1 cellular context compared by ENCODE assay signal in the genomic region with DNA sequence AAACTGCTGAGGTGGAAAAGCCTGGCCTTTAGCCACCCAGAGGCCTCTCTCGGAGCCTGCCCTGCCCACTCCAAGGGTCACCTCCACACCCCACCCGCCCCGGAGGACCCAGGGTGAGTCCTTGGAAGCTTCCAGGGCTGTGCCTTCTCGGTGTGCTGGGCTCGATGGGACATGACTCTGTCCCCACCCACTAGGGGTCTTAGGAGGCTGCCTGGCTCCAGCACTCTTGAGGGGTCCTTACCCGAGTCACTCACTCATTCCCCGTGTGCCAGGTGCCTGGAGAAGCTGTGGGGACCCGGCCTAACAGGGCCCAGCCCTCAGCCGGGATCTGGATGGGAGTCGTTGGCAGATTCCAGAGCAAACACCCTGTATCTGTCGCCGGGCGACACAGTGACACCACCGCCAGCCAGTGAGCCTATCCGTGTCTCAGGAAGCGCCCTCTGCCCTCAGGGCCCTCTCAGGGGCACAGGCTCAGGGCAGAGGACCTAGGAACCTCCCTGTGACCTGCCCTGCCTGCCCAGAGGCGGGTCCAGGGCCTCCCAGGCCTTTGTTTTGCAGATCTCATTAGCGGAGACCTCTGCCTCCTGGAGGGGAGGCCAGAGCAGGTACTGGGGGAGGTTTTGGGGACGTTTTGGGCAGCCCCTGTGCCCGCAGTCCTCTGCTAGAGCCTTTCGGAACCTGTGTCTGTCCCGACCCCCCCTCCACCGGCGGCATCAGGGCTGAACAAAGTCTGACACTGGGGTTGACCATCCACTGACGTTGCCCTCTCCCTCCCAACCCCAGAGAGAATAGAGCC.
TF ChIP-seq lines count a peak whose summit lies in the region.

No MANE protein-coding gene starts in this region.

TF ChIP-seq in HepG2, 621 proteins besides CTCF, POLR2A, EP300 and RAD21 (continued from another document and continues in another):
- TF ChIP-seq, protein P1, sequence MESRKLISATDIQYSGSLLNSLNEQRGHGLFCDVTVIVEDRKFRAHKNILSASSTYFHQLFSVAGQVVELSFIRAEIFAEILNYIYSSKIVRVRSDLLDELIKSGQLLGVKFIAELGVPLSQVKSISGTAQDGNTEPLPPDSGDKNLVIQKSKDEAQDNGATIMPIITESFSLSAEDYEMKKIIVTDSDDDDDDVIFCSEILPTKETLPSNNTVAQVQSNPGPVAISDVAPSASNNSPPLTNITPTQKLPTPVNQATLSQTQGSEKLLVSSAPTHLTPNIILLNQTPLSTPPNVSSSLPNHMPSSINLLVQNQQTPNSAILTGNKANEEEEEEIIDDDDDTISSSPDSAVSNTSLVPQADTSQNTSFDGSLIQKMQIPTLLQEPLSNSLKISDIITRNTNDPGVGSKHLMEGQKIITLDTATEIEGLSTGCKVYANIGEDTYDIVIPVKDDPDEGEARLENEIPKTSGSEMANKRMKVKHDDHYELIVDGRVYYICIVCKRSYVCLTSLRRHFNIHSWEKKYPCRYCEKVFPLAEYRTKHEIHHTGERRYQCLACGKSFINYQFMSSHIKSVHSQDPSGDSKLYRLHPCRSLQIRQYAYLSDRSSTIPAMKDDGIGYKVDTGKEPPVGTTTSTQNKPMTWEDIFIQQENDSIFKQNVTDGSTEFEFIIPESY (CRISPR knock-in tag; IDR thresholded peaks at IDR 0.05) = no peak
- TF ChIP-seq TCF7L2 (IDR thresholded peaks at IDR 0.05; ENCODE audit: low read depth, low read length) = no peak
- TF ChIP-seq GATAD2A (CRISPR knock-in tag; IDR thresholded peaks at IDR 0.05) = no peak
- TF ChIP-seq ZBTB21 (CRISPR knock-in tag; IDR thresholded peaks at IDR 0.05) = no peak
- no peak for TF ChIP-seq ZKSCAN5 (CRISPR knock-in tag; IDR thresholded peaks at IDR 0.05)
- no peak for TF ChIP-seq ZNF446 (CRISPR knock-in tag; IDR thresholded peaks at IDR 0.05)
- TF ChIP-seq, protein P2, sequence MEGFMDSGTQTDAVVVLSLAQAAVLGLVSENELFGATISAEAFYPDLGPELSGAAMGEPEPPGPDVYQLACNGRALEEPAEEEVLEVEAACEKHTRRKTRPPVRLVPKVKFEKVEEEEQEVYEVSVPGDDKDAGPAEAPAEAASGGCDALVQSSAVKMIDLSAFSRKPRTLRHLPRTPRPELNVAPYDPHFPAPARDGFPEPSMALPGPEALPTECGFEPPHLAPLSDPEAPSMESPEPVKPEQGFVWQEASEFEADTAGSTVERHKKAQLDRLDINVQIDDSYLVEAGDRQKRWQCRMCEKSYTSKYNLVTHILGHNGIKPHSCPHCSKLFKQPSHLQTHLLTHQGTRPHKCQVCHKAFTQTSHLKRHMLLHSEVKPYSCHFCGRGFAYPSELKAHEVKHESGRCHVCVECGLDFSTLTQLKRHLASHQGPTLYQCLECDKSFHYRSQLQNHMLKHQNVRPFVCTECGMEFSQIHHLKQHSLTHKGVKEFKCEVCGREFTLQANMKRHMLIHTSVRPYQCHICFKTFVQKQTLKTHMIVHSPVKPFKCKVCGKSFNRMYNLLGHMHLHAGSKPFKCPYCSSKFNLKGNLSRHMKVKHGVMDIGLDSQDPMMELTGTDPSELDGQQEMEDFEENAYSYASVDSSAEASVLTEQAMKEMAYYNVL (CRISPR knock-in tag; IDR thresholded peaks at IDR 0.05; ENCODE audit: borderline replicate concordance) = 0 out of 2 replicates have a peak, but pooled peaks have one; percentile 31
- TF ChIP-seq PHF20 (CRISPR knock-in tag; IDR thresholded peaks at IDR 0.05) = no peak
- no peak for TF ChIP-seq RNF219 (CRISPR knock-in tag; IDR thresholded peaks at IDR 0.05)
- TF ChIP-seq DNMT3B (CRISPR knock-in tag; conservative IDR thresholded peaks at IDR 0.05) = no peak
- no peak for TF ChIP-seq TOPORS (CRISPR knock-in tag; IDR thresholded peaks at IDR 0.05)
- no peak for TF ChIP-seq PHB2 (IDR thresholded peaks at IDR 0.05; ENCODE audit: partially characterized antibody)
- no peak for TF ChIP-seq PAX8 (CRISPR knock-in tag; IDR thresholded peaks at IDR 0.05; ENCODE audit: borderline replicate concordance)
- no peak for TF ChIP-seq SSRP1 (CRISPR knock-in tag; IDR thresholded peaks at IDR 0.05)
- TF ChIP-seq RFXAP (CRISPR knock-in tag; IDR thresholded peaks at IDR 0.05; ENCODE audit: borderline replicate concordance) = peak; percentile 91
- TF ChIP-seq TGIF2 (CRISPR knock-in tag; IDR thresholded peaks at IDR 0.05) = no peak
- no peak for TF ChIP-seq CC2D1A (CRISPR knock-in tag; IDR thresholded peaks at IDR 0.05)
- TF ChIP-seq MATR3 (CRISPR knock-in tag; IDR thresholded peaks at IDR 0.05) = no peak
- TF ChIP-seq RNF2 (conservative IDR thresholded peaks at IDR 0.05; ENCODE audit: low read depth) = no peak
- TF ChIP-seq BRD4 (CRISPR knock-in tag; IDR thresholded peaks at IDR 0.05) = peak; percentile 53; the same call in 1 of the 2 replicates
- TF ChIP-seq, protein P3, sequence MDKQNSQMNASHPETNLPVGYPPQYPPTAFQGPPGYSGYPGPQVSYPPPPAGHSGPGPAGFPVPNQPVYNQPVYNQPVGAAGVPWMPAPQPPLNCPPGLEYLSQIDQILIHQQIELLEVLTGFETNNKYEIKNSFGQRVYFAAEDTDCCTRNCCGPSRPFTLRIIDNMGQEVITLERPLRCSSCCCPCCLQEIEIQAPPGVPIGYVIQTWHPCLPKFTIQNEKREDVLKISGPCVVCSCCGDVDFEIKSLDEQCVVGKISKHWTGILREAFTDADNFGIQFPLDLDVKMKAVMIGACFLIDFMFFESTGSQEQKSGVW (CRISPR knock-in tag; IDR thresholded peaks at IDR 0.05; ENCODE audit: borderline replicate concordance) = no peak
- no peak for TF ChIP-seq ZNF468 (CRISPR knock-in tag; IDR thresholded peaks at IDR 0.05)
- TF ChIP-seq NFE2 (CRISPR knock-in tag; IDR thresholded peaks at IDR 0.05) = no peak
- no peak for TF ChIP-seq SIN3A (IDR thresholded peaks at IDR 0.05; ENCODE audit: borderline replicate concordance, low read depth, low read length)
- peak; percentile 2 for TF ChIP-seq YY1 (IDR thresholded peaks at IDR 0.05; ENCODE audit: insufficient read depth, insufficient replicate concordance, low read depth, low read length)
- TF ChIP-seq ZNF644 (CRISPR knock-in tag; IDR thresholded peaks at IDR 0.05; ENCODE audit: low read depth) = no peak
- TF ChIP-seq ZNF256 (CRISPR knock-in tag; conservative IDR thresholded peaks at IDR 0.05) = no peak
- peak; percentile 18; the same call in 1 of the 2 replicates for TF ChIP-seq HNF4G (IDR thresholded peaks at IDR 0.05; ENCODE audit: borderline replicate concordance, low read depth, low read length)
- TF ChIP-seq HNF4G (CRISPR knock-in tag; IDR thresholded peaks at IDR 0.05; ENCODE audit: borderline replicate concordance, low read depth) = peak; percentile 74; the same call in 1 of the 2 replicates
- TF ChIP-seq TBX2 (CRISPR knock-in tag; IDR thresholded peaks at IDR 0.05; ENCODE audit: borderline replicate concordance) = peak; percentile 50; the same call in 1 of the 2 replicates
- TF ChIP-seq ZBTB7A (CRISPR knock-in tag; IDR thresholded peaks at IDR 0.05) = peak; percentile 65
- TF ChIP-seq NRL (CRISPR knock-in tag; IDR thresholded peaks at IDR 0.05; ENCODE audit: borderline replicate concordance) = no peak
- no peak for TF ChIP-seq ZNF549 (CRISPR knock-in tag; IDR thresholded peaks at IDR 0.05)
- TF ChIP-seq ZNF724P (CRISPR knock-in tag; IDR thresholded peaks at IDR 0.05; ENCODE audit: borderline replicate concordance) = no peak
- TF ChIP-seq ZNF816 (CRISPR knock-in tag; IDR thresholded peaks at IDR 0.05; ENCODE audit: borderline replicate concordance) = peak; percentile 27; the same call in 1 of the 2 replicates
- no peak for TF ChIP-seq ZFP41 (CRISPR knock-in tag; IDR thresholded peaks at IDR 0.05; ENCODE audit: borderline replicate concordance)
- TF ChIP-seq ELK4 (CRISPR knock-in tag; IDR thresholded peaks at IDR 0.05; ENCODE audit: borderline replicate concordance) = no peak
- no peak for TF ChIP-seq ZHX1 (CRISPR knock-in tag; IDR thresholded peaks at IDR 0.05; ENCODE audit: low read depth)
- TF ChIP-seq ADNP (CRISPR knock-in tag; IDR thresholded peaks at IDR 0.05) = no peak
- TF ChIP-seq, protein P4, sequence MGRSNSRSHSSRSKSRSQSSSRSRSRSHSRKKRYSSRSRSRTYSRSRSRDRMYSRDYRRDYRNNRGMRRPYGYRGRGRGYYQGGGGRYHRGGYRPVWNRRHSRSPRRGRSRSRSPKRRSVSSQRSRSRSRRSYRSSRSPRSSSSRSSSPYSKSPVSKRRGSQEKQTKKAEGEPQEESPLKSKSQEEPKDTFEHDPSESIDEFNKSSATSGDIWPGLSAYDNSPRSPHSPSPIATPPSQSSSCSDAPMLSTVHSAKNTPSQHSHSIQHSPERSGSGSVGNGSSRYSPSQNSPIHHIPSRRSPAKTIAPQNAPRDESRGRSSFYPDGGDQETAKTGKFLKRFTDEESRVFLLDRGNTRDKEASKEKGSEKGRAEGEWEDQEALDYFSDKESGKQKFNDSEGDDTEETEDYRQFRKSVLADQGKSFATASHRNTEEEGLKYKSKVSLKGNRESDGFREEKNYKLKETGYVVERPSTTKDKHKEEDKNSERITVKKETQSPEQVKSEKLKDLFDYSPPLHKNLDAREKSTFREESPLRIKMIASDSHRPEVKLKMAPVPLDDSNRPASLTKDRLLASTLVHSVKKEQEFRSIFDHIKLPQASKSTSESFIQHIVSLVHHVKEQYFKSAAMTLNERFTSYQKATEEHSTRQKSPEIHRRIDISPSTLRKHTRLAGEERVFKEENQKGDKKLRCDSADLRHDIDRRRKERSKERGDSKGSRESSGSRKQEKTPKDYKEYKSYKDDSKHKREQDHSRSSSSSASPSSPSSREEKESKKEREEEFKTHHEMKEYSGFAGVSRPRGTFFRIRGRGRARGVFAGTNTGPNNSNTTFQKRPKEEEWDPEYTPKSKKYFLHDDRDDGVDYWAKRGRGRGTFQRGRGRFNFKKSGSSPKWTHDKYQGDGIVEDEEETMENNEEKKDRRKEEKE (IDR thresholded peaks at IDR 0.05) = no peak
- TF ChIP-seq, protein P5, sequence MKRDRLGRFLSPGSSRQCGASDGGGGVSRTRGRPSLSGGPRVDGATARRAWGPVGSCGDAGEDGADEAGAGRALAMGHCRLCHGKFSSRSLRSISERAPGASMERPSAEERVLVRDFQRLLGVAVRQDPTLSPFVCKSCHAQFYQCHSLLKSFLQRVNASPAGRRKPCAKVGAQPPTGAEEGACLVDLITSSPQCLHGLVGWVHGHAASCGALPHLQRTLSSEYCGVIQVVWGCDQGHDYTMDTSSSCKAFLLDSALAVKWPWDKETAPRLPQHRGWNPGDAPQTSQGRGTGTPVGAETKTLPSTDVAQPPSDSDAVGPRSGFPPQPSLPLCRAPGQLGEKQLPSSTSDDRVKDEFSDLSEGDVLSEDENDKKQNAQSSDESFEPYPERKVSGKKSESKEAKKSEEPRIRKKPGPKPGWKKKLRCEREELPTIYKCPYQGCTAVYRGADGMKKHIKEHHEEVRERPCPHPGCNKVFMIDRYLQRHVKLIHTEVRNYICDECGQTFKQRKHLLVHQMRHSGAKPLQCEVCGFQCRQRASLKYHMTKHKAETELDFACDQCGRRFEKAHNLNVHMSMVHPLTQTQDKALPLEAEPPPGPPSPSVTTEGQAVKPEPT (CRISPR knock-in tag; IDR thresholded peaks at IDR 0.05; ENCODE audit: low read depth) = no peak
- TF ChIP-seq SP140L (CRISPR knock-in tag; IDR thresholded peaks at IDR 0.05; ENCODE audit: borderline replicate concordance) = no peak
- TF ChIP-seq CREM (IDR thresholded peaks at IDR 0.05) = peak; percentile 63
- no peak for TF ChIP-seq CREM (CRISPR knock-in tag; IDR thresholded peaks at IDR 0.05)
- TF ChIP-seq THYN1 (CRISPR knock-in tag; IDR thresholded peaks at IDR 0.05; ENCODE audit: borderline replicate concordance, low read depth) = no peak
- TF ChIP-seq, protein P6, sequence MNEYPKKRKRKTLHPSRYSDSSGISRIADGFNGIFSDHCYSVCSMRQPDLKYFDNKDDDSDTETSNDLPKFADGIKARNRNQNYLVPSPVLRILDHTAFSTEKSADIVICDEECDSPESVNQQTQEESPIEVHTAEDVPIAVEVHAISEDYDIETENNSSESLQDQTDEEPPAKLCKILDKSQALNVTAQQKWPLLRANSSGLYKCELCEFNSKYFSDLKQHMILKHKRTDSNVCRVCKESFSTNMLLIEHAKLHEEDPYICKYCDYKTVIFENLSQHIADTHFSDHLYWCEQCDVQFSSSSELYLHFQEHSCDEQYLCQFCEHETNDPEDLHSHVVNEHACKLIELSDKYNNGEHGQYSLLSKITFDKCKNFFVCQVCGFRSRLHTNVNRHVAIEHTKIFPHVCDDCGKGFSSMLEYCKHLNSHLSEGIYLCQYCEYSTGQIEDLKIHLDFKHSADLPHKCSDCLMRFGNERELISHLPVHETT (CRISPR knock-in tag; conservative IDR thresholded peaks at IDR 0.05) = no peak
